ENCODE assay signal across 21 cellular contexts in genomic region chr15:59052915-59053407, GRCh38. TPM values are rescaled to one million over a fixed set of nuclear protein-coding genes. Genes with fewer than 3 reads are reported as not detected.
DNase-seq lines count a peak whose midpoint lies in the region; ATAC-seq, FAIRE-seq and TF ChIP-seq lines count a peak whose summit lies in the region.
"Had no signal": no experiment of that assay in that cellular context is flagged by ENCODE, and none has a peak within 500 bp of the region (broad histone marks: within the 10 kb centered on the region; RNA-seq: fewer than 3 reads in every experiment).

No MANE protein-coding gene starts in this region.

- H3K4me3 Mint-ChIP-seq in activated CD4-positive, alpha-beta T cell treated with anti-CD3 and anti-CD28 coated beads, Interleukin-2, amount 10 ng/mL, durations not matched to agents 7 days and 5 days: no peak overlapping the region
- H3K4me3 Mint-ChIP-seq: CD14-positive monocyte had no signal

- intact Hi-C loops in left ventricle myocardium superior (cut with micrococcal nuclease) (no loop called here), posterior vena cava (cut with DNase I) (no loop called here)

- peak; percentile 9 for FAIRE-seq in GM18507 (lab: Jason Lieb, UNC)
- FAIRE-seq: H1, HepG2 had no signal

- peaks cover 44% of the 10 kb centered on the region for H3K36me3 ChIP-seq in adipocyte (ENCODE audit: control insufficient read depth, insufficient read depth, low read length, severe bottlenecking)

- peaks cover 8% of the 10 kb centered on the region for H3K4me1 ChIP-seq in adipocyte (ENCODE audit: control insufficient read depth, insufficient read depth, low read length)
- H3K4me1 ChIP-seq: Caco-2 had no signal

- POLR2A ChIA-PET in activated CD4-positive, alpha-beta T cell treated with anti-CD3 and anti-CD28 coated beads, Interleukin-2, amount 10 ng/mL, durations not matched to agents 7 days and 5 days (lab: Charles Lee): no interaction called here

- DNase-seq in activated CD4-positive, alpha-beta T cell treated with anti-CD3 and anti-CD28 coated beads, Interleukin-2, amount 10 ng/mL, durations not matched to agents 7 days and 5 days: no peak
- no peak for DNase-seq in activated CD4-positive, alpha-beta T cell treated with anti-CD3 and anti-CD28 coated beads, Interleukin-2, amount 50 U/mL, for 4 hours
- DNase-seq in GM18507 (ENCODE audit: extremely low spot score, insufficient read length, low read depth): no peak
- peak; percentile 17 for DNase-seq in adipocyte (ENCODE audit: low read depth)
- peak; percentile 24 for DNase-seq in fibroblast of villous mesenchyme (ENCODE audit: low read depth)
- no peak for DNase-seq in left ventricle myocardium superior
- no peak for DNase-seq in posterior vena cava (ENCODE audit: low spot score)
- DNase-seq: 8988T, AML-193, Caco-2, EL, KG1, NCI-H1436, NCI-H2029 treated with DMSO at 0.1 percent for 48 hours, NCI-H2171 treated with DMSO at 0.1 percent for 48 hours, NCI-H774, RPMI8226 had no signal

- no peaks in the 10 kb centered on the region for H3K27me3 ChIP-seq in adipocyte (replicated peaks; ENCODE audit: control insufficient read depth, insufficient read depth, low read length)

- H3K9ac ChIP-seq in adipocyte (ENCODE audit: low read length): no peak overlapping the region

- no peaks in the 10 kb centered on the region for H3K27me3 Mint-ChIP-seq in activated CD4-positive, alpha-beta T cell treated with anti-CD3 and anti-CD28 coated beads, Interleukin-2, amount 10 ng/mL, durations not matched to agents 7 days and 5 days

- no peaks in the 10 kb centered on the region for H3K9me3 ChIP-seq in adipocyte (ENCODE audit: control insufficient read depth, low read length)
- H3K9me3 ChIP-seq: Caco-2 had no signal

- peaks cover 32% of the 10 kb centered on the region for H3K4me1 Mint-ChIP-seq in activated CD4-positive, alpha-beta T cell treated with anti-CD3 and anti-CD28 coated beads, Interleukin-2, amount 10 ng/mL, durations not matched to agents 7 days and 5 days

- TF ChIP-seq CTCF in fibroblast of villous mesenchyme (IDR thresholded peaks at IDR 0.05; ENCODE audit: insufficient read depth, low read depth, low read length): no peak

- H3K9me3 Mint-ChIP-seq in activated CD4-positive, alpha-beta T cell treated with anti-CD3 and anti-CD28 coated beads, Interleukin-2, amount 10 ng/mL, durations not matched to agents 7 days and 5 days: no peaks in the 10 kb centered on the region
- H3K9me3 Mint-ChIP-seq: CD14-positive monocyte had no signal

- CTCF ChIA-PET in activated CD4-positive, alpha-beta T cell treated with anti-CD3 and anti-CD28 coated beads, Interleukin-2, amount 10 ng/mL, durations not matched to agents 7 days and 5 days (lab: Charles Lee): no interaction called here

- peaks cover 34% of the 10 kb centered on the region for H3K36me3 Mint-ChIP-seq in activated CD4-positive, alpha-beta T cell treated with anti-CD3 and anti-CD28 coated beads, Interleukin-2, amount 10 ng/mL, durations not matched to agents 7 days and 5 days (ENCODE audit: low read depth)

- no peak overlapping the region for H3K4me3 ChIP-seq in adipocyte (ENCODE audit: low read length)
- H3K4me3 ChIP-seq in fibroblast of villous mesenchyme (ENCODE audit: low read depth, low read length): no peak overlapping the region

- H3K27ac Mint-ChIP-seq in activated CD4-positive, alpha-beta T cell treated with anti-CD3 and anti-CD28 coated beads, Interleukin-2, amount 10 ng/mL, durations not matched to agents 7 days and 5 days: peak overlapping the region; percentile 62

- ATAC-seq in left ventricle myocardium superior (no peak), GM21723 (IDR thresholded peaks at IDR 0.05; ENCODE audit: unreplicated experiment) (no peak)
- ATAC-seq: HepG2 had no signal

RNA-seq across cellular contexts. Expression of gene CCNB2, which starts 52.0 kb away (rescaled TPM):
- 100 to 1,000 TPM in 1 of 2 experiments, 10 to 100 TPM in 1; 94.1 to 107 TPM for total RNA-seq in activated CD4-positive, alpha-beta T cell treated with anti-CD3 and anti-CD28 coated beads, Interleukin-2, amount 10 ng/mL, durations not matched to agents 7 days and 5 days
- total RNA-seq in fibroblast of villous mesenchyme (19.6 and 27.2 TPM in 2 replicates), left ventricle myocardium superior (0.42 TPM), posterior vena cava (under 1 TPM; 0.24 to 0.69 TPM)

Comparison
In these comparisons a context has a peak if more than half of its experiments do, and no peak if none do; other contexts are left out.
1. DNase-seq: peak in adipocyte (single experiment) and fibroblast of villous mesenchyme (single experiment); none in activated CD4-positive, alpha-beta T cell treated with anti-CD3 and anti-CD28 coated beads, Interleukin-2, amount 10 ng/mL, durations not matched to agents 7 days and 5 days (single experiment), activated CD4-positive, alpha-beta T cell treated with anti-CD3 and anti-CD28 coated beads, Interleukin-2, amount 50 U/mL, for 4 hours (0 of 2), GM18507 (single experiment), left ventricle myocardium superior (single experiment) and posterior vena cava (single experiment).
2. RNA of gene CCNB2, which starts 52.0 kb away (total RNA-seq): 94.1 to 107 TPM in activated CD4-positive, alpha-beta T cell treated with anti-CD3 and anti-CD28 coated beads, Interleukin-2, amount 10 ng/mL, durations not matched to agents 7 days and 5 days and 19.6 to 27.2 TPM in fibroblast of villous mesenchyme; 0.24 to 0.69 TPM in posterior vena cava and 0.42 TPM in left ventricle myocardium superior (single experiment); every median in the first group is over 10 times any median in the second.